22 cellular contexts compared by ENCODE assay signal in genomic region chr16:55641430-55642056, GRCh38. TPM values are rescaled to one million over a fixed set of nuclear protein-coding genes. Genes with fewer than 3 reads are reported as not detected.
"Had no signal": no experiment of that assay in that cellular context is flagged by ENCODE, and none has a peak within 500 bp of the region (broad histone marks: within the 10 kb centered on the region; RNA-seq: fewer than 3 reads in every experiment).

No MANE protein-coding gene starts in this region.

- H3K27ac ChIP-seq: body of pancreas, foreskin keratinocyte, right lobe of liver, upper lobe of left lung had no signal

- H3K4me3 ChIP-seq: body of pancreas, right lobe of liver, upper lobe of left lung had no signal

- H3K9me3 ChIP-seq: body of pancreas, right lobe of liver, upper lobe of left lung had no signal

- DNase-seq: activated CD4-positive, alpha-beta T cell treated with anti-CD3 and anti-CD28 coated beads for 4 hours; activated CD8-positive, alpha-beta T cell treated with anti-CD3 and anti-CD28 coated beads for 36 hours; activated effector memory CD4-positive, alpha-beta T cell treated with anti-CD3 and anti-CD28 coated beads, Interleukin-2, amount 50 U/mL, for 16 hours; activated T-cell treated with anti-CD3 and anti-CD28 coated beads, Interleukin-2, amount 50 U/mL, for 48 hours; amygdala; body of pancreas; central memory CD4-positive, alpha-beta T cell; effector memory CD8-positive, alpha-beta T cell; erythroblast; foreskin keratinocyte; glutamatergic neuron; hypothalamus; kidney glomerular epithelial cell; right lobe of liver; T-helper 2 cell; upper lobe of left lung had no signal

- H3K4me1 ChIP-seq: foreskin keratinocyte, upper lobe of left lung had no signal

- H3K36me3 ChIP-seq: right lobe of liver, upper lobe of left lung had no signal

- H3K27me3 ChIP-seq: body of pancreas, right lobe of liver, upper lobe of left lung had no signal

- H3K36me3 Mint-ChIP-seq: activated naive CD8-positive, alpha-beta T cell; WTC11 had no signal

- ATAC-seq: activated CD8-positive, alpha-beta T cell treated with anti-CD3 and anti-CD28 coated beads for 36 hours; body of pancreas; effector memory CD8-positive, alpha-beta T cell; foreskin keratinocyte; WTC11 had no signal

- H3K27ac Mint-ChIP-seq: activated CD8-positive, alpha-beta T cell treated with anti-CD3 and anti-CD28 coated beads for 36 hours; activated naive CD8-positive, alpha-beta T cell; effector memory CD8-positive, alpha-beta T cell; nephron; stimulated activated naive CD8-positive, alpha-beta T cell treated with anti-CD3 and anti-CD28 coated beads, Interleukin-15, Interleukin-2, amounts not matched to agents 100 ng/mL and 50 ng/mL, for 24 hours; WTC11 had no signal

- H3K9me3 Mint-ChIP-seq: activated CD8-positive, alpha-beta T cell treated with anti-CD3 and anti-CD28 coated beads for 36 hours; effector memory CD8-positive, alpha-beta T cell; nephron; stimulated activated naive CD8-positive, alpha-beta T cell treated with anti-CD3 and anti-CD28 coated beads, Interleukin-15, Interleukin-2, amounts not matched to agents 100 ng/mL and 50 ng/mL, for 24 hours; WTC11 had no signal

- H3K4me3 Mint-ChIP-seq: activated CD8-positive, alpha-beta T cell treated with anti-CD3 and anti-CD28 coated beads for 36 hours; activated naive CD8-positive, alpha-beta T cell; effector memory CD8-positive, alpha-beta T cell; nephron; stimulated activated naive CD8-positive, alpha-beta T cell treated with anti-CD3 and anti-CD28 coated beads, Interleukin-15, Interleukin-2, amounts not matched to agents 100 ng/mL and 50 ng/mL, for 24 hours; WTC11 had no signal

RNA-seq across cellular contexts. Expression of gene SLC6A2, which starts 14.2 kb away (rescaled TPM):
- total RNA-seq: activated CD8-positive, alpha-beta T cell treated with anti-CD3 and anti-CD28 coated beads for 36 hours; body of pancreas; osteocyte; pulmonary artery endothelial cell had no signal
- polyA plus RNA-seq: foreskin keratinocyte had no signal
